10 cellular contexts compared by ENCODE assay signal in genomic region chr1:103108525-103109150, GRCh38. TPM values are rescaled to one million over a fixed set of nuclear protein-coding genes. Genes with fewer than 3 reads are reported as not detected.
DNase-seq lines count a peak whose midpoint lies in the region; ATAC-seq, FAIRE-seq and TF ChIP-seq lines count a peak whose summit lies in the region.
"Had no signal": no experiment of that assay in that cellular context is flagged by ENCODE, and none has a peak within 500 bp of the region (broad histone marks: within the 10 kb centered on the region; RNA-seq: fewer than 3 reads in every experiment).

No MANE protein-coding gene starts in this region.

- H3K79me2 ChIP-seq in ACC112 (ENCODE audit: control insufficient read depth, insufficient read depth, low read length, unreplicated experiment) = no peaks in the 10 kb centered on the region

- H3K27me3 ChIP-seq in ACC112 (ENCODE audit: insufficient read depth, low read length) (no peaks in the 10 kb centered on the region), heart left ventricle (peaks cover 0 to 20% (median 4%) of the 10 kb centered on the region in 9 donors)

- H3K27ac ChIP-seq in ACC112 (ENCODE audit: low read depth, low read length) (no peak overlapping the region), heart left ventricle (no peak overlapping the region)
- H3K27ac ChIP-seq: BLaER1 treated with 17β-estradiol and CSF1 and Interleukin-3, amounts not matched to agents 10 nM and 100 nM had no signal

- H3K36me3 ChIP-seq in ACC112 (ENCODE audit: insufficient read depth, low read length) (no peaks in the 10 kb centered on the region), heart left ventricle (no peaks in the 10 kb centered on the region)
- H3K36me3 ChIP-seq: BLaER1 treated with 17β-estradiol and CSF1 and Interleukin-3, amounts not matched to agents 10 nM and 100 nM had no signal

- H3K4me1 ChIP-seq in ACC112 (ENCODE audit: control insufficient read depth, insufficient read depth, low read length, unreplicated experiment) = peaks cover 29% of the 10 kb centered on the region
- peaks cover 0 to 21% (median 1%) of the 10 kb centered on the region in 12 donors for H3K4me1 ChIP-seq in heart left ventricle
- H3K4me1 ChIP-seq: BLaER1 treated with 17β-estradiol and CSF1 and Interleukin-3, amounts not matched to agents 10 nM and 100 nM had no signal

- FAIRE-seq in D721Med (lab: Jason Lieb, UNC) (no peak), H54 (lab: Jason Lieb, UNC) (no peak)
- FAIRE-seq: RCC 7860 had no signal

- intact Hi-C loops in heart left ventricle (cut with DNase I) = loop anchor here in 4 of 10 donors (5.0 to 10.0 kb wide), 3 partner anchors 404 to 414 kb away; no protein-coding TSS in a partner anchor

- no peaks in the 10 kb centered on the region for H3K9me3 ChIP-seq in heart left ventricle

- WGBS in heart left ventricle, 4 donors = 4 to 9% (median 6%) methylated on average over 21 to 27 of the region's 27 CpGs

- ATAC-seq in heart left ventricle (peak in 2 of 4 donors; percentile 29 to 46), omental fat pad (ENCODE audit: low FRiP score) (peak; percentile 33)
- no peak for ATAC-seq in stimulated activated naive CD8-positive, alpha-beta T cell treated with anti-CD3 and anti-CD28 coated beads, Interleukin-15, Interleukin-2, amounts not matched to agents 100 U/mL and 50 U/mL, for 24 hours

- TF ChIP-seq CTCF in heart left ventricle (IDR thresholded peaks at IDR 0.05) = no peak
- no peak for TF ChIP-seq CTCF in omental fat pad (IDR thresholded peaks at IDR 0.05)
- TF ChIP-seq CTCF in D721Med (IDR thresholded peaks at IDR 0.05; ENCODE audit: insufficient read depth, missing control alignments) = no peak

- no peak for TF ChIP-seq POLR2A in heart left ventricle (IDR thresholded peaks at IDR 0.05)
- no peak for TF ChIP-seq POLR2A in H54 (IDR thresholded peaks at IDR 0.05; ENCODE audit: low read depth, low read length)

- H2AFZ ChIP-seq in ACC112 (ENCODE audit: low read length, unreplicated experiment) = peak overlapping the region; percentile 69

- DNase-seq in SK-N-DZ (ENCODE audit: low spot score) (peak; percentile 88), heart left ventricle (peak in 3 of 5 donors; percentile 5 to 44 (median 24)), omental fat pad (ENCODE audit: low spot score) (no peak), D721Med (ENCODE audit: insufficient read length, low spot score) (no peak), putamen (ENCODE audit: low spot score) (no peak), H54 (ENCODE audit: insufficient read length, low spot score) (no peak)
- DNase-seq in stimulated activated naive CD8-positive, alpha-beta T cell treated with anti-CD3 and anti-CD28 coated beads, Interleukin-15, Interleukin-2, amounts not matched to agents 100 U/mL and 50 U/mL, for 24 hours = no peak

- peak overlapping the region; percentile 75 for H3K4me3 ChIP-seq in ACC112 (ENCODE audit: low read depth, low read length)
- H3K4me3 ChIP-seq in heart left ventricle = peak overlapping the region in 10 of 12 donors; percentile 5 to 42 (median 30)
- H3K4me3 ChIP-seq: BLaER1 treated with 17β-estradiol and CSF1 and Interleukin-3, amounts not matched to agents 10 nM and 100 nM had no signal

RNA-seq across cellular contexts. Expression of gene COL11A1, which starts 0.3 kb away (rescaled TPM):
- 14.6 and 22.1 TPM in 2 replicates for polyA plus RNA-seq in SK-N-DZ (2014; cell fraction: cytosol; rRNA removed)
- 233 and 240 TPM in 2 replicates for polyA plus RNA-seq in SK-N-DZ (2014; cell fraction: nucleus; rRNA removed)
- total RNA-seq in heart left ventricle = under 1 TPM in 1 of 9 donors, not detected in 8; 0.05 TPM
- polyA plus RNA-seq in heart left ventricle = not detected
- 1 to 10 TPM in 1 of 4 donors, under 1 TPM in 2, not detected in 1; 0.06 to 1.7 (median 0.65) TPM for total RNA-seq in omental fat pad

Comparison
In these comparisons a context has a peak if more than half of its experiments do, and no peak if none do; other contexts are left out.
1. DNase-seq: peak in SK-N-DZ (single experiment) and heart left ventricle (3 of 5); none in omental fat pad (single experiment), D721Med (single experiment), putamen (single experiment), H54 (single experiment) and stimulated activated naive CD8-positive, alpha-beta T cell treated with anti-CD3 and anti-CD28 coated beads, Interleukin-15, Interleukin-2, amounts not matched to agents 100 U/mL and 50 U/mL, for 24 hours (single experiment).